Comparison of ENCODE assay signal across 1 cellular context in genomic region chr18:9136315-9137141, GRCh38.
A peak's percentile ranks its signal among the peaks of the same experiment; 100 is the strongest.
TF ChIP-seq lines count a peak whose summit lies in the region.

Gene ANKRD12 (plus strand): TSS chr18:9136781. CDS start chr18:9182433, 45,652 bp downstream.

TF ChIP-seq in K562, 482 proteins besides CTCF, POLR2A, EP300 and RAD21 (continued from another document and continues in another):
- no peak for TF ChIP-seq ZNF318 (IDR thresholded peaks at IDR 0.05; ENCODE audit: borderline replicate concordance in 1 of 2, low read depth in 1 of 2)
- no peak for TF ChIP-seq HNRNPL (IDR thresholded peaks at IDR 0.05; ENCODE audit: low read depth, low read length)
- no peak for TF ChIP-seq ZBTB11 (CRISPR knock-in tag; IDR thresholded peaks at IDR 0.05)
- no peak; the same call in 1 of the 2 replicates for TF ChIP-seq FOXP1 (CRISPR knock-in tag; IDR thresholded peaks at IDR 0.05)
- no peak for TF ChIP-seq HNRNPH1 (optimal IDR thresholded peaks at IDR 0.05; ENCODE audit: low read depth, low read length)
- TF ChIP-seq ZKSCAN8 (CRISPR knock-in tag; IDR thresholded peaks at IDR 0.05) = no peak
- TF ChIP-seq ZNF384 (IDR thresholded peaks at IDR 0.05; ENCODE audit: low read depth, low read length) = no peak
- TF ChIP-seq CHD1 (IDR thresholded peaks at IDR 0.05; ENCODE audit: low read length) = no peak
- no peak for TF ChIP-seq RFX5 (IDR thresholded peaks at IDR 0.05; ENCODE audit: low read depth, low read length)
- no peak for TF ChIP-seq E2F3 (CRISPR knock-in tag; IDR thresholded peaks at IDR 0.05)
- TF ChIP-seq NCOA4 (IDR thresholded peaks at IDR 0.05; ENCODE audit: partially characterized antibody) = no peak
- no peak for TF ChIP-seq STAT6 (CRISPR knock-in tag; IDR thresholded peaks at IDR 0.05)
- TF ChIP-seq U2AF2 (optimal IDR thresholded peaks at IDR 0.05; ENCODE audit: low read depth, low read length) = no peak
- TF ChIP-seq NBN (IDR thresholded peaks at IDR 0.05; ENCODE audit: low read depth) = peak; percentile 76; the same call in 1 of the 2 replicates
- no peak for TF ChIP-seq CUX1 (CRISPR knock-in tag; IDR thresholded peaks at IDR 0.05)
- TF ChIP-seq PHB2 (IDR thresholded peaks at IDR 0.05; ENCODE audit: low read depth) = no peak; the same call in 1 of the 2 replicates
- 0 out of 2 replicates have a peak, but pooled peaks have one; percentile 56 for TF ChIP-seq ZBTB33 (CRISPR knock-in tag; IDR thresholded peaks at IDR 0.05)
- TF ChIP-seq TOE1 (IDR thresholded peaks at IDR 0.05; ENCODE audit: borderline replicate concordance) = peak; percentile 99
- no peak for TF ChIP-seq TOE1 (CRISPR knock-in tag; IDR thresholded peaks at IDR 0.05; ENCODE audit: borderline replicate concordance, low read depth)
- no peak for TF ChIP-seq DMBX1 (CRISPR knock-in tag; IDR thresholded peaks at IDR 0.05; ENCODE audit: borderline replicate concordance)
